In genomic region chr14:94636744-94637412, GRCh38 we compare ENCODE assay signal across 1 cellular context.
TF ChIP-seq lines count a peak whose summit lies in the region.

No MANE protein-coding gene starts in this region.

TF ChIP-seq in HepG2, 621 proteins besides CTCF, POLR2A, EP300 and RAD21 (continued from another document and continues in another):
- no peak for TF ChIP-seq THAP9 (CRISPR knock-in tag; IDR thresholded peaks at IDR 0.05; ENCODE audit: borderline replicate concordance)
- TF ChIP-seq, protein P1, sequence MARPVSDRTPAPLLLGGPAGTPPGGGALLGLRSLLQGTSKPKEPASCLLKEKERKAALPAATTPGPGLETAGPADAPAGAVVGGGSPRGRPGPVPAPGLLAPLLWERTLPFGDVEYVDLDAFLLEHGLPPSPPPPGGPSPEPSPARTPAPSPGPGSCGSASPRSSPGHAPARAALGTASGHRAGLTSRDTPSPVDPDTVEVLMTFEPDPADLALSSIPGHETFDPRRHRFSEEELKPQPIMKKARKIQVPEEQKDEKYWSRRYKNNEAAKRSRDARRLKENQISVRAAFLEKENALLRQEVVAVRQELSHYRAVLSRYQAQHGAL (CRISPR knock-in tag; IDR thresholded peaks at IDR 0.05; ENCODE audit: not compliant biosample characterization) = peak; percentile 66
- no peak for TF ChIP-seq SRF (IDR thresholded peaks at IDR 0.05; ENCODE audit: low read depth, low read length)
- TF ChIP-seq ZNF75D (CRISPR knock-in tag; IDR thresholded peaks at IDR 0.05; ENCODE audit: borderline replicate concordance) = no peak
- no peak for TF ChIP-seq MAFG (CRISPR knock-in tag; IDR thresholded peaks at IDR 0.05)
- TF ChIP-seq PLRG1 (conservative IDR thresholded peaks at IDR 0.05) = no peak
- no peak for TF ChIP-seq ZNF891 (CRISPR knock-in tag; IDR thresholded peaks at IDR 0.05)
- no peak for TF ChIP-seq CERS6 (CRISPR knock-in tag; IDR thresholded peaks at IDR 0.05)
- TF ChIP-seq ZSCAN5A (CRISPR knock-in tag; IDR thresholded peaks at IDR 0.05; ENCODE audit: borderline replicate concordance) = peak; percentile 62; the same call in 1 of the 2 replicates
- TF ChIP-seq REPIN1 (CRISPR knock-in tag; IDR thresholded peaks at IDR 0.05; ENCODE audit: borderline replicate concordance, low read depth) = 0 out of 2 replicates have a peak, but pooled peaks have one; percentile 52
- TF ChIP-seq MTF2 (CRISPR knock-in tag; IDR thresholded peaks at IDR 0.05; ENCODE audit: borderline replicate concordance) = no peak
- TF ChIP-seq MBD4 (IDR thresholded peaks at IDR 0.05; ENCODE audit: borderline replicate concordance, low read length) = peak; percentile 84; the same call in 1 of the 2 replicates
- no peak for TF ChIP-seq CAMTA2 (CRISPR knock-in tag; IDR thresholded peaks at IDR 0.05; ENCODE audit: borderline replicate concordance)
- no peak for TF ChIP-seq ZSCAN12 (CRISPR knock-in tag; IDR thresholded peaks at IDR 0.05)
- peak; percentile 86; the same call in 1 of the 2 replicates for TF ChIP-seq SNAPC2 (CRISPR knock-in tag; IDR thresholded peaks at IDR 0.05)
- peak; percentile 84; the same call in 1 of the 2 replicates for TF ChIP-seq FOXJ3 (CRISPR knock-in tag; IDR thresholded peaks at IDR 0.05; ENCODE audit: borderline replicate concordance)
- no peak for TF ChIP-seq SIN3A (IDR thresholded peaks at IDR 0.05; ENCODE audit: borderline replicate concordance, low read depth, low read length)
- TF ChIP-seq CBX5 (CRISPR knock-in tag; IDR thresholded peaks at IDR 0.05; ENCODE audit: borderline replicate concordance) = no peak
- TF ChIP-seq ZNF281 (CRISPR knock-in tag; IDR thresholded peaks at IDR 0.05; ENCODE audit: borderline replicate concordance) = peak; percentile 28; the same call in 1 of the 2 replicates
- TF ChIP-seq ZMYM2 (CRISPR knock-in tag; IDR thresholded peaks at IDR 0.05) = no peak
- no peak for TF ChIP-seq REXO4 (CRISPR knock-in tag; IDR thresholded peaks at IDR 0.05; ENCODE audit: borderline replicate concordance)
- TF ChIP-seq, protein P2, sequence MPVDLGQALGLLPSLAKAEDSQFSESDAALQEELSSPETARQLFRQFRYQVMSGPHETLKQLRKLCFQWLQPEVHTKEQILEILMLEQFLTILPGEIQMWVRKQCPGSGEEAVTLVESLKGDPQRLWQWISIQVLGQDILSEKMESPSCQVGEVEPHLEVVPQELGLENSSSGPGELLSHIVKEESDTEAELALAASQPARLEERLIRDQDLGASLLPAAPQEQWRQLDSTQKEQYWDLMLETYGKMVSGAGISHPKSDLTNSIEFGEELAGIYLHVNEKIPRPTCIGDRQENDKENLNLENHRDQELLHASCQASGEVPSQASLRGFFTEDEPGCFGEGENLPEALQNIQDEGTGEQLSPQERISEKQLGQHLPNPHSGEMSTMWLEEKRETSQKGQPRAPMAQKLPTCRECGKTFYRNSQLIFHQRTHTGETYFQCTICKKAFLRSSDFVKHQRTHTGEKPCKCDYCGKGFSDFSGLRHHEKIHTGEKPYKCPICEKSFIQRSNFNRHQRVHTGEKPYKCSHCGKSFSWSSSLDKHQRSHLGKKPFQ (CRISPR knock-in tag; IDR thresholded peaks at IDR 0.05; ENCODE audit: insufficient replicate concordance) = no peak
- TF ChIP-seq, protein P3, sequence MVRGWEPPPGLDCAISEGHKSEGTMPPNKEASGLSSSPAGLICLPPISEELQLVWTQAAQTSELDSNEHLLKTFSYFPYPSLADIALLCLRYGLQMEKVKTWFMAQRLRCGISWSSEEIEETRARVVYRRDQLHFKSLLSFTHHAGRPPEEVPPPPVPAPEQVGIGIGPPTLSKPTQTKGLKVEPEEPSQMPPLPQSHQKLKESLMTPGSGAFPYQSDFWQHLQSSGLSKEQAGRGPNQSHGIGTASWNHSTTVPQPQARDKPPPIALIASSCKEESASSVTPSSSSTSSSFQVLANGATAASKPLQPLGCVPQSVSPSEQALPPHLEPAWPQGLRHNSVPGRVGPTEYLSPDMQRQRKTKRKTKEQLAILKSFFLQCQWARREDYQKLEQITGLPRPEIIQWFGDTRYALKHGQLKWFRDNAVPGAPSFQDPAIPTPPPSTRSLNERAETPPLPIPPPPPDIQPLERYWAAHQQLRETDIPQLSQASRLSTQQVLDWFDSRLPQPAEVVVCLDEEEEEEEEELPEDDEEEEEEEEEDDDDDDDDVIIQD (CRISPR knock-in tag; IDR thresholded peaks at IDR 0.05; ENCODE audit: low read depth) = peak; percentile 67; the same call in 1 of the 2 replicates
- TF ChIP-seq RBFOX2 (IDR thresholded peaks at IDR 0.05; ENCODE audit: low read depth, low read length) = no peak
- peak; percentile 83 for TF ChIP-seq SAP130 (CRISPR knock-in tag; IDR thresholded peaks at IDR 0.05; ENCODE audit: low read depth)
- TF ChIP-seq ZNF615 (CRISPR knock-in tag; IDR thresholded peaks at IDR 0.05; ENCODE audit: borderline replicate concordance) = no peak
- no peak for TF ChIP-seq ARNT (IDR thresholded peaks at IDR 0.05)
- TF ChIP-seq NFRKB (IDR thresholded peaks at IDR 0.05) = no peak
- TF ChIP-seq, protein P4, sequence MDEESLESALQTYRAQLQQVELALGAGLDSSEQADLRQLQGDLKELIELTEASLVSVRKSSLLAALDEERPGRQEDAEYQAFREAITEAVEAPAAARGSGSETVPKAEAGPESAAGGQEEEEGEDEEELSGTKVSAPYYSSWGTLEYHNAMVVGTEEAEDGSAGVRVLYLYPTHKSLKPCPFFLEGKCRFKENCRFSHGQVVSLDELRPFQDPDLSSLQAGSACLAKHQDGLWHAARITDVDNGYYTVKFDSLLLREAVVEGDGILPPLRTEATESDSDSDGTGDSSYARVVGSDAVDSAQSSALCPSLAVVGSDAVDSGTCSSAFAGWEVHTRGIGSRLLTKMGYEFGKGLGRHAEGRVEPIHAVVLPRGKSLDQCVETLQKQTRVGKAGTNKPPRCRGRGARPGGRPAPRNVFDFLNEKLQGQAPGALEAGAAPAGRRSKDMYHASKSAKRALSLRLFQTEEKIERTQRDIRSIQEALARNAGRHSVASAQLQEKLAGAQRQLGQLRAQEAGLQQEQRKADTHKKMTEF (CRISPR knock-in tag; IDR thresholded peaks at IDR 0.05) = peak; percentile 84
- TF ChIP-seq HOXA3 (CRISPR knock-in tag; IDR thresholded peaks at IDR 0.05) = peak; percentile 73
- TF ChIP-seq KAT7 (CRISPR knock-in tag; IDR thresholded peaks at IDR 0.05; ENCODE audit: borderline replicate concordance) = no peak
- no peak for TF ChIP-seq ZFP36L1 (CRISPR knock-in tag; IDR thresholded peaks at IDR 0.05)
- peak; percentile 86 for TF ChIP-seq HDAC2 (CRISPR knock-in tag; IDR thresholded peaks at IDR 0.05)
- TF ChIP-seq TARDBP (CRISPR knock-in tag; IDR thresholded peaks at IDR 0.05) = peak; percentile 88
- no peak for TF ChIP-seq NR1H2 (CRISPR knock-in tag; IDR thresholded peaks at IDR 0.05; ENCODE audit: borderline replicate concordance, low read depth)
- TF ChIP-seq ZNF354B (CRISPR knock-in tag; IDR thresholded peaks at IDR 0.05) = no peak
- TF ChIP-seq STAG1 (CRISPR knock-in tag; IDR thresholded peaks at IDR 0.05) = peak; percentile 59
- peak; percentile 96 for TF ChIP-seq TCF7 (IDR thresholded peaks at IDR 0.05; ENCODE audit: low read depth)
- TF ChIP-seq HOXD1 (CRISPR knock-in tag; IDR thresholded peaks at IDR 0.05) = peak; percentile 36; the same call in 1 of the 2 replicates
- TF ChIP-seq HDAC1 (CRISPR knock-in tag; IDR thresholded peaks at IDR 0.05) = peak; percentile 81
- no peak for TF ChIP-seq MATR3 (CRISPR knock-in tag; IDR thresholded peaks at IDR 0.05)
- no peak for TF ChIP-seq ZNF224 (CRISPR knock-in tag; IDR thresholded peaks at IDR 0.05)
- TF ChIP-seq ERF (CRISPR knock-in tag; IDR thresholded peaks at IDR 0.05) = peak; percentile 56; the same call in 1 of the 2 replicates
- TF ChIP-seq ASH2L (IDR thresholded peaks at IDR 0.05; ENCODE audit: insufficient read length, low read depth, low read length) = peak; percentile 55
- TF ChIP-seq ZNF704 (CRISPR knock-in tag; IDR thresholded peaks at IDR 0.05; ENCODE audit: borderline replicate concordance) = no peak
- TF ChIP-seq ZNF256 (CRISPR knock-in tag; conservative IDR thresholded peaks at IDR 0.05) = no peak
- no peak for TF ChIP-seq JUNB (CRISPR knock-in tag; IDR thresholded peaks at IDR 0.05; ENCODE audit: borderline replicate concordance)
- TF ChIP-seq HINFP (CRISPR knock-in tag; IDR thresholded peaks at IDR 0.05; ENCODE audit: low read depth) = no peak
- TF ChIP-seq, protein P5, sequence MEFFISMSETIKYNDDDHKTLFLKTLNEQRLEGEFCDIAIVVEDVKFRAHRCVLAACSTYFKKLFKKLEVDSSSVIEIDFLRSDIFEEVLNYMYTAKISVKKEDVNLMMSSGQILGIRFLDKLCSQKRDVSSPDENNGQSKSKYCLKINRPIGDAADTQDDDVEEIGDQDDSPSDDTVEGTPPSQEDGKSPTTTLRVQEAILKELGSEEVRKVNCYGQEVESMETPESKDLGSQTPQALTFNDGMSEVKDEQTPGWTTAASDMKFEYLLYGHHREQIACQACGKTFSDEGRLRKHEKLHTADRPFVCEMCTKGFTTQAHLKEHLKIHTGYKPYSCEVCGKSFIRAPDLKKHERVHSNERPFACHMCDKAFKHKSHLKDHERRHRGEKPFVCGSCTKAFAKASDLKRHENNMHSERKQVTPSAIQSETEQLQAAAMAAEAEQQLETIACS (CRISPR knock-in tag; IDR thresholded peaks at IDR 0.05) = no peak
